Comparison of ENCODE assay signal across 1 cellular context in the genomic region with DNA sequence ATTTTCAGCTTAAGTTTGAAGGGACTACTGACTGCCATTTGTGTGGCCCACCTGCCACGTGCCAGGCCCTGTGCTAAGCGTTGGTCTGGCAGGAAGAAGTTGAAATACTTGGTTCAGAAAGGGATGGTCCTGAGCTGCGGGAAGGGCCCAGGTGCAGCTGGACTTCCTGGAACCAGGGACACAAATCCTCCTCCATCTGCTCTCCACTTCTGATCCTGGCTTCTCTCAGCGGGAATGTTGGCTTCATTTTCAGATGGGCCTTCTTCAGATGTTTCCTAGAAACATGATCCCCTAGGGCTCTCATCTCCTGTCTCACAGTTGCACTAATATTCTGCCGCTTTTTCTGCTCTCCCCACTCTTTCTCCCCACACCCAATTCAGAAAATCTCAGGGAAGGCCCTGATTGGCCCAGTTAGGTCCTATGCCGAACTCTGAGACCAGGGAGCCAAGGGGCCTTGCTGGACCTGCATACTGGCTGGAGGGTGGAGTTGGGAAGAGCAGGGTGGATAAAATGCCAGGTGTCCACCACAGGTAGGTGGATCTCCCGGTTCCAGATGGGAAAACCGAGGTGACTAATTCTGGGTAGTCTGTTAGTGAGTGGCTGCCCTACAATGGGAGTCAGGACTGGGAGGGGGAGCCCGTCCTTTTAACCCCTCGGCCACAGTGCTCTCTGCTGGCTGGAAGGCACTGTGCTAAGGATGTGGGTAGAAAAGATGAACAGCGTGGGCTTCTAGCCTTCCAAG.
TF ChIP-seq lines count a peak whose summit lies in the region.

No MANE protein-coding gene starts in this region.

TF ChIP-seq in K562, 482 proteins besides CTCF, POLR2A, EP300 and RAD21:
- TF ChIP-seq ZEB2 (IDR thresholded peaks at IDR 0.05) (no peak), POU5F1 (IDR thresholded peaks at IDR 0.05; ENCODE audit: borderline replicate concordance, low read depth, low read length, partially characterized antibody) (no peak), ZNF239 (CRISPR knock-in tag; IDR thresholded peaks at IDR 0.05) (no peak), LARP7 (IDR thresholded peaks at IDR 0.05) (no peak), HDAC1 (IDR thresholded peaks at IDR 0.05) (no peak), CSDE1 (IDR thresholded peaks at IDR 0.05) (no peak), CCNT2 (IDR thresholded peaks at IDR 0.05; ENCODE audit: borderline replicate concordance, extremely low read depth, insufficient read length, low read depth, low read length) (no peak), CXXC5 (CRISPR knock-in tag; IDR thresholded peaks at IDR 0.05) (no peak), HIVEP1 (CRISPR knock-in tag; IDR thresholded peaks at IDR 0.05) (no peak), HMG20A (CRISPR knock-in tag; conservative IDR thresholded peaks at IDR 0.05) (no peak), ILF3 (IDR thresholded peaks at IDR 0.05; ENCODE audit: borderline replicate concordance) (no peak), ELF1 (tag; IDR thresholded peaks at IDR 0.05) (no peak), ZNF324 (CRISPR knock-in tag; IDR thresholded peaks at IDR 0.05) (no peak), SETDB1 (IDR thresholded peaks at IDR 0.05; ENCODE audit: low read length) (no peak), DIDO1 (tag; IDR thresholded peaks at IDR 0.05; ENCODE audit: low read depth) (no peak), TFAM (CRISPR knock-in tag; conservative IDR thresholded peaks at IDR 0.05) (no peak), TCF3 (CRISPR knock-in tag; IDR thresholded peaks at IDR 0.05) (no peak), ASH1L (IDR thresholded peaks at IDR 0.05; ENCODE audit: borderline replicate concordance, low read depth, partially characterized antibody) (no peak)
- TF ChIP-seq, protein P1, sequence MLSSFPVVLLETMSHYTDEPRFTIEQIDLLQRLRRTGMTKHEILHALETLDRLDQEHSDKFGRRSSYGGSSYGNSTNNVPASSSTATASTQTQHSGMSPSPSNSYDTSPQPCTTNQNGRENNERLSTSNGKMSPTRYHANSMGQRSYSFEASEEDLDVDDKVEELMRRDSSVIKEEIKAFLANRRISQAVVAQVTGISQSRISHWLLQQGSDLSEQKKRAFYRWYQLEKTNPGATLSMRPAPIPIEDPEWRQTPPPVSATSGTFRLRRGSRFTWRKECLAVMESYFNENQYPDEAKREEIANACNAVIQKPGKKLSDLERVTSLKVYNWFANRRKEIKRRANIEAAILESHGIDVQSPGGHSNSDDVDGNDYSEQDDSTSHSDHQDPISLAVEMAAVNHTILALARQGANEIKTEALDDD (IDR thresholded peaks at IDR 0.05) = no peak
